In the genomic region with DNA sequence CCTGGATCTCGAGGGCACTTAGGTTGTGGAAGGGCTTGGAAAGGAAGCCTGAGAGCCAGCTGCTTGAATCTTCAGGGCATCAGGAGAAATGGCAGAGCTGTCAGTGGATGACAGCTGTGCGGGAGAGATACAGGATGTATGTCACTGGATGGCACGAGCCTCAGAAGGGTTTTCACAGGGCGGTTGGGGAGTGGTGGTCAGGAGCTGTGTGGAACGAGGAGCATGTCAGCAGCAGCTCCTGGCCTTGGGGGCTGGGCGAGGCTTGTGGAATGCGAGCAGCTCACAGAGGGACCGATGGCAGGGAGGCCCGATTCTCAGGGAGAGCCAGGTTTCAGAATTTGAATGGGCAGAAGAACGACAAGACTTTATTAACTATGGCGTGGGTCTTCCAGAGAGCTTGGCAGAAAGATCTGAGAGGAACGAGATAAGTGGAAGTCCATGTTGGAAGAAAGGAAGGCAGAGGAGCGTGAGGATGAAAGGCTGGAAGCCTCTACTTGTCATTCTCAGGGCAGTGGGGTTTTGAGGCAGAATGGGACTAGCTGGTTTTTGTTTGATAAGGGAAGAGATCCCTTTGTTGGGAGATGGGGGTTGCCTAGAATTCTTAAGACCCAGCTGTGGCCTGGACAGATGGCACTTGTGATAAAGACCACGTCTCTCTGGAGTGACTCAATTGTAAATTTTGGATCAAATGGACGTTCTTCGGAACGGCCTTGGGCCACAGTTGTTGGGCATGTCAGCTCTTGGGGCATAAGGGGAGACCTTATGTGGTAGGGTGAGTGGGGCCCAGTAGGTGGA, we compare ENCODE assay signal across 26 cellular contexts.
A peak's percentile ranks its signal among the peaks of the same experiment; 100 is the strongest.
DNase-seq lines count a peak whose midpoint lies in the region; ATAC-seq and TF ChIP-seq lines count a peak whose summit lies in the region.
"Had no signal": no experiment of that assay in that cellular context is flagged by ENCODE, and none has a peak within 500 bp of the region (broad histone marks: within the 10 kb centered on the region; RNA-seq: fewer than 3 reads in every experiment).

No MANE protein-coding gene starts in this region.

- H3K27me3 ChIP-seq in IMR-90 (ENCODE audit: control insufficient read depth, insufficient read depth, low read length) = no peaks in the 10 kb centered on the region
- no peaks in the 10 kb centered on the region for H3K27me3 ChIP-seq in left lung
- H3K27me3 ChIP-seq in upper lobe of left lung = no peaks in the 10 kb centered on the region
- H3K27me3 ChIP-seq: ascending aorta, ovary, suprapubic skin had no signal

- no peak overlapping the region for H4K5ac ChIP-seq in IMR-90 (ENCODE audit: low read depth, low read length)

- peak overlapping the region; percentile 48 for H3K23ac ChIP-seq in IMR-90 (ENCODE audit: low read depth, low read length)

- POLR2A ChIA-PET in IMR-90 (lab: Charles Lee; ENCODE audit: unreplicated experiment) = no interaction called here

- peaks cover 14 to 21% of the 10 kb centered on the region in 2 experiments for H3K79me1 ChIP-seq in IMR-90 (ENCODE audit: low read depth in 1 of 2, low read length in 2 of 2)

- H4K20me1 ChIP-seq in IMR-90 (ENCODE audit: insufficient read depth, low read length) = peaks cover 13% of the 10 kb centered on the region

- H4K91ac ChIP-seq in IMR-90 (ENCODE audit: insufficient read depth, low read depth, low read length) = no peak overlapping the region

- DNase-seq in IMR-90 = no peak
- DNase-seq in ecto neural progenitor cell (ENCODE audit: low spot score) = peak; percentile 51
- no peak for DNase-seq in left lung
- peak in 1 of 2 donors; percentile 38 for DNase-seq in upper lobe of left lung
- DNase-seq in immature natural killer cell = no peak
- no peak for DNase-seq in activated T-cell treated with anti-CD3 and anti-CD28 coated beads, Interleukin-2, amount 50 U/mL, for 4 hours
- DNase-seq in DMS 273 (lab: John Stamatoyannopoulos, UW; ENCODE audit: unreplicated experiment) = no peak
- DNase-seq: activated CD4-positive, alpha-beta T cell treated with anti-CD3 and anti-CD28 coated beads for 48 hours; activated gamma-delta T cell; activated T-cell treated with anti-CD3 and anti-CD28 coated beads, Interleukin-2, amount 50 U/mL, for 24 hours; Calu3; DMS79 treated with DMSO at 0.1 percent for 48 hours; effector memory CD4-positive, alpha-beta T cell; GM23248; KBM-7; mammary epithelial cell; NCI-H2029 treated with DMSO at 0.1 percent for 48 hours; NCI-H69; nephron progenitor cell; ovary; stimulated activated naive CD4-positive, alpha-beta T cell; WERI-Rb-1 had no signal

- CTCF ChIA-PET in IMR-90 (lab: Yijun Ruan, JAX) = interaction anchor here (0.6 kb wide), 1 partner anchor 122 kb away, joined by 3 read pairs; no protein-coding TSS in a partner anchor

- 0 out of 2 replicates have a peak, but pooled peaks cover 2% of the 10 kb centered on the region for H3K4me1 ChIP-seq in IMR-90 (ENCODE audit: control insufficient read depth, insufficient read depth, low read length)
- H3K4me1 ChIP-seq in left lung = peaks cover 5 to 36% of the 10 kb centered on the region in 2 donors
- H3K4me1 ChIP-seq in upper lobe of left lung = peaks cover 17 to 25% (median 22%) of the 10 kb centered on the region in 4 donors
- H3K4me1 ChIP-seq: ascending aorta, suprapubic skin had no signal

- H3K27ac ChIP-seq in IMR-90 (ENCODE audit: insufficient read depth, low read length) = no peak overlapping the region
- H3K27ac ChIP-seq in left lung = peak overlapping the region; percentile 14 to 54
- H3K27ac ChIP-seq in upper lobe of left lung = peak overlapping the region; percentile 43 to 63 (median 46)
- H3K27ac ChIP-seq: ascending aorta, GM23248, ovary, suprapubic skin, WERI-Rb-1 had no signal

- no peak for TF ChIP-seq EP300 in upper lobe of left lung (IDR thresholded peaks at IDR 0.05)

- no peak overlapping the region for H2AK5ac ChIP-seq in IMR-90 (ENCODE audit: low read depth, low read length)

- no peak overlapping the region for H3K4ac ChIP-seq in IMR-90 (ENCODE audit: low read depth, low read length)

- H3K36me3 ChIP-seq in IMR-90 (ENCODE audit: control insufficient read depth, insufficient read depth, low read length) (0 out of 2 replicates have a peak, but pooled peaks cover 1% of the 10 kb centered on the region), left lung (peaks cover 0 to 7% of the 10 kb centered on the region in 2 donors), upper lobe of left lung (no peaks in the 10 kb centered on the region)
- H3K36me3 ChIP-seq: ovary had no signal

- peaks cover 15% of the 10 kb centered on the region for H3K9me1 ChIP-seq in IMR-90 (ENCODE audit: insufficient read depth, low read length)

- H3K27ac Mint-ChIP-seq in immature natural killer cell = no peak overlapping the region
- H3K27ac Mint-ChIP-seq: activated T-cell treated with anti-CD3 and anti-CD28 coated beads, Interleukin-2, amount 50 U/mL, for 24 hours; nephron progenitor cell had no signal

- no peak overlapping the region for H2AK9ac ChIP-seq in IMR-90 (replicated peaks; ENCODE audit: low read depth, low read length, poor library complexity)

- H3K14ac ChIP-seq in IMR-90 (replicated peaks; ENCODE audit: low read depth, low read length) = no peak overlapping the region

- no peak overlapping the region for H3K4me3 Mint-ChIP-seq in immature natural killer cell
- H3K4me3 Mint-ChIP-seq in activated T-cell treated with anti-CD3 and anti-CD28 coated beads, Interleukin-2, amount 50 U/mL, for 4 hours = no peak overlapping the region
- H3K4me3 Mint-ChIP-seq: activated T-cell treated with anti-CD3 and anti-CD28 coated beads, Interleukin-2, amount 50 U/mL, for 24 hours; nephron progenitor cell had no signal

- H3K9me3 ChIP-seq in IMR-90 (ENCODE audit: control insufficient read depth, insufficient read depth, low read length) (no peaks in the 10 kb centered on the region), left lung (no peaks in the 10 kb centered on the region), upper lobe of left lung (no peaks in the 10 kb centered on the region)
- H3K9me3 ChIP-seq: ascending aorta, ovary, suprapubic skin had no signal

- TF ChIP-seq CTCF in IMR-90 (conservative IDR thresholded peaks at IDR 0.05; ENCODE audit: low read depth, low read length) (no peak), left lung (IDR thresholded peaks at IDR 0.05) (no peak), upper lobe of left lung (IDR thresholded peaks at IDR 0.05) (no peak)

- H3K18ac ChIP-seq in IMR-90 (ENCODE audit: low read depth, low read length) = no peak overlapping the region

- H3K56ac ChIP-seq in IMR-90 (ENCODE audit: extremely low read depth, insufficient read depth, low read length) = no peak overlapping the region

- no peak for TF ChIP-seq RAD21 in IMR-90 (IDR thresholded peaks at IDR 0.05; ENCODE audit: low read length)

- 71% methylated on average over 3 of the region's 17 CpGs; no CpG with 5 or more reads in 1 of the 2 experiments for WGBS in IMR-90 (ENCODE audit: extremely low coverage in 2 of 2, insufficient read length in 1 of 2), 2 experiments
- 75 to 82% methylated on average over 17 of the region's 17 CpGs for WGBS in upper lobe of left lung, 2 donors

- H2BK20ac ChIP-seq in IMR-90 (ENCODE audit: low read depth, low read length) = no peak overlapping the region

- H3K4me2 ChIP-seq in IMR-90 (ENCODE audit: low read depth, low read length) = no peak overlapping the region

- intact Hi-C loops in IMR-90 (cut with micrococcal nuclease) = no loop called here
- intact Hi-C loops in left lung (cut with DNase I) = loop anchor here in 1 of 2 donors (10.0 kb wide), 1 partner anchor 66 kb away; no protein-coding TSS in a partner anchor

- H2BK120ac ChIP-seq in IMR-90 (ENCODE audit: low read depth, low read length) = no peak overlapping the region

- ATAC-seq in IMR-90 (ENCODE audit: low read depth) = no peak
- peak; percentile 29 for ATAC-seq in left lung
- no peak for ATAC-seq in upper lobe of left lung (ENCODE audit: low FRiP score in 2 of 2)
- ATAC-seq in activated T-cell treated with anti-CD3 and anti-CD28 coated beads, Interleukin-2, amount 50 U/mL, for 4 hours = no peak
- ATAC-seq in GM18517 (IDR thresholded peaks at IDR 0.05; ENCODE audit: unreplicated experiment) = no peak

- H2BK15ac ChIP-seq in IMR-90 (ENCODE audit: low read depth, low read length) = no peak overlapping the region

- dilution Hi-C loops in IMR-90 (cut with HindIII; ENCODE audit: low sequenced_read_pairs, unreplicated experiment) = no loop called here

- H3K27me3 Mint-ChIP-seq in immature natural killer cell (ENCODE audit: low read depth in 3 of 3) = peaks cover 0 to 3% (median 0%) of the 10 kb centered on the region in 3 donors
- no peaks in the 10 kb centered on the region for H3K27me3 Mint-ChIP-seq in activated T-cell treated with anti-CD3 and anti-CD28 coated beads, Interleukin-2, amount 50 U/mL, for 4 hours (ENCODE audit: low read depth)
- H3K27me3 Mint-ChIP-seq: activated T-cell treated with anti-CD3 and anti-CD28 coated beads, Interleukin-2, amount 50 U/mL, for 24 hours had no signal

- H2AFZ ChIP-seq in IMR-90 (replicated peaks; ENCODE audit: low read length, poor library complexity) = peak overlapping the region; percentile 16
- H2AFZ ChIP-seq: GM23248 had no signal

- peaks cover 0 to 5% (median 0%) of the 10 kb centered on the region in 3 donors for H3K36me3 Mint-ChIP-seq in immature natural killer cell
- peaks cover 6% of the 10 kb centered on the region for H3K36me3 Mint-ChIP-seq in activated T-cell treated with anti-CD3 and anti-CD28 coated beads, Interleukin-2, amount 50 U/mL, for 4 hours (ENCODE audit: insufficient read depth)

- BruUV-seq in IMR-90 (replicated peaks; lab: Mats Ljungman, UMichigan) = no TSS peak

- no peaks in the 10 kb centered on the region for H3K9me3 Mint-ChIP-seq in immature natural killer cell
- H3K9me3 Mint-ChIP-seq in activated T-cell treated with anti-CD3 and anti-CD28 coated beads, Interleukin-2, amount 50 U/mL, for 4 hours = no peaks in the 10 kb centered on the region
- H3K9me3 Mint-ChIP-seq: activated T-cell treated with anti-CD3 and anti-CD28 coated beads, Interleukin-2, amount 50 U/mL, for 24 hours; nephron progenitor cell had no signal

- H4K8ac ChIP-seq in IMR-90 (ENCODE audit: low read depth in 2 of 2, low read length in 2 of 2) = no peak overlapping the region

- H2BK5ac ChIP-seq in IMR-90 (ENCODE audit: low read depth, low read length, poor library complexity, severe bottlenecking) = no peak overlapping the region

- TF ChIP-seq POLR2A in IMR-90 (IDR thresholded peaks at IDR 0.05; ENCODE audit: low read depth, low read length) = no peak
- no peak for TF ChIP-seq POLR2A in upper lobe of left lung (IDR thresholded peaks at IDR 0.05)

- H3K4me3 ChIP-seq in IMR-90 (ENCODE audit: insufficient read depth, low read depth, low read length) = no peak overlapping the region
- H3K4me3 ChIP-seq in left lung = no peak overlapping the region
- no peak overlapping the region for H3K4me3 ChIP-seq in upper lobe of left lung
- H3K4me3 ChIP-seq: ascending aorta, coronary artery, GM23248, ovary, suprapubic skin had no signal

- H3K4me1 Mint-ChIP-seq in immature natural killer cell = no peaks in the 10 kb centered on the region
- H3K4me1 Mint-ChIP-seq in activated T-cell treated with anti-CD3 and anti-CD28 coated beads, Interleukin-2, amount 50 U/mL, for 4 hours (ENCODE audit: low read depth) = no peaks in the 10 kb centered on the region

- no peak overlapping the region for H3K9ac ChIP-seq in IMR-90 (ENCODE audit: low read depth, low read length)
- H3K9ac ChIP-seq: GM23248 had no signal

- in situ Hi-C loops in IMR-90 (cut with MboI; ENCODE audit: low sequenced_read_pairs) = loop anchor here (25.0 kb wide), 1 partner anchor 349 kb away; no protein-coding TSS in a partner anchor
